ENCODE assay signal across 11 cellular contexts in the genomic region with DNA sequence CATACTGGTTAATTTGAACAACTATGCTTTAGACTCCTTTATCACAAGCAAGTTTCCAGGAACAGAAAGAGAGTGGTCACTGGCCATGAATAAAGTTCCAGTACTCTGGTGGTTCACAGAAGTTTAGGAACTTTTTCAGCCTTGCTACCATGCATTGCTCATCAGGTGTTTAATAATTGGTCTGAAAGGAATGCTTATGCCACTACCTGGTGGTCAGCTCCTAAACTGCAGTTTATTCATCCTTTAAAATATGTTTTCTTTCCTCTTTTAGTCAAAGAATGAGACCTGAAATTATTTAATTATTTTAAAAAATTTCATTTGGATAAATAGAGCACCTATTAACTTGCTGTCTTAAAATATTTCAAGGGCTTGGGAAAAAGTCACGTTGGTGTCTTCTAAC.
DNase-seq lines count a peak whose midpoint lies in the region; ATAC-seq, FAIRE-seq and TF ChIP-seq lines count a peak whose summit lies in the region.
"Had no signal": no experiment of that assay in that cellular context is flagged by ENCODE, and none has a peak within 500 bp of the region (broad histone marks: within the 10 kb centered on the region; RNA-seq: fewer than 3 reads in every experiment).

No MANE protein-coding gene starts in this region.

- TF ChIP-seq CTCF in C4-2B (conservative IDR thresholded peaks at IDR 0.05) = peak; percentile 31
- peak; percentile 37; the same call in 1 of the 2 replicates for TF ChIP-seq CTCF in LNCAP (IDR thresholded peaks at IDR 0.05)
- TF ChIP-seq CTCF in bronchial epithelial cell (IDR thresholded peaks at IDR 0.05; ENCODE audit: insufficient read depth, low read length, severe bottlenecking) = peak; percentile 32
- peak; percentile 26 for TF ChIP-seq CTCF in lower lobe of right lung (IDR thresholded peaks at IDR 0.05)

- intact Hi-C loops in lower lobe of right lung (cut with DNase I) (no loop called here), left colon (cut with DNase I, micrococcal nuclease) (no loop called here)

- H3K36me3 ChIP-seq in bronchial epithelial cell (ENCODE audit: control insufficient read depth, insufficient read depth, low read length) (no peaks in the 10 kb centered on the region), lower lobe of right lung (no peaks in the 10 kb centered on the region)

- H3K27ac ChIP-seq in C4-2B (no peak overlapping the region), lower lobe of right lung (no peak overlapping the region)

- H3K27me3 ChIP-seq in bronchial epithelial cell (ENCODE audit: control insufficient read depth, insufficient read depth, low read length) (peaks cover 1% of the 10 kb centered on the region), lower lobe of right lung (ENCODE audit: low read depth) (no peaks in the 10 kb centered on the region)

- DNase-seq in bronchial epithelial cell (ENCODE audit: low read depth) (peak; percentile 34), lower lobe of right lung (no peak), left colon (no peak), NCI-H146 (lab: John Stamatoyannopoulos, UW) (no peak)
- DNase-seq: effector memory CD8-positive, alpha-beta T cell; Kasumi-1; retina had no signal

- ATAC-seq in lower lobe of right lung = no peak
- ATAC-seq in GM18861 (IDR thresholded peaks at IDR 0.05; ENCODE audit: unreplicated experiment) = no peak
- ATAC-seq in GM21367 (IDR thresholded peaks at IDR 0.05; ENCODE audit: unreplicated experiment) = no peak
- no peak for ATAC-seq in left colon
- ATAC-seq: effector memory CD8-positive, alpha-beta T cell had no signal

- H3K9me3 ChIP-seq in lower lobe of right lung = no peaks in the 10 kb centered on the region

- no peak for FAIRE-seq in bronchial epithelial cell (lab: Jason Lieb, UNC)

- H3K4me3 ChIP-seq in bronchial epithelial cell (ENCODE audit: low read depth, low read length) (no peak overlapping the region), lower lobe of right lung (no peak overlapping the region)

- H3K4me1 ChIP-seq in lower lobe of right lung = no peaks in the 10 kb centered on the region
